Comparison of ENCODE assay signal across 23 cellular contexts in the genomic region with DNA sequence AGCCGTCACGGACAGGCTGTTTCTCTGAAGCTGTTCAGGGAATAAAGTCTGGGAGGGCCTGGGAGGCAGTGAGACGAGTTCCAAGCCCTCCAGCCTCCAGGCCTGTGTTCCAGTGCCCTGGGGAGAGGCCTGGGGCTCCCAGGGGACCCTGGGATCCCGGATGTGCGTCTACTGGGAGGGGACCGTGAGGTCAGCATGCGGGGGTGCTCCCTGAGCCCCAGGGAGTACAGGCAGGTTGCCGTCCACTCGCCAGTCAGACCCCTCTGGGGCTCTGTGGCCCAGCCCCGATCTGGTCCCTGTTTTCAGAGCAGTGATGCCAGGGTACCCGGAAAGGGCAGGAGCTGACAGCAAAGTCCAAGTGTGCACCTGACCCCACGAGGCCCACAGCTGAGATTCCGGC.
"Had no signal": no experiment of that assay in that cellular context is flagged by ENCODE, and none has a peak within 500 bp of the region (broad histone marks: within the 10 kb centered on the region; RNA-seq: fewer than 3 reads in every experiment).

No MANE protein-coding gene starts in this region.

- DNase-seq: activated CD4-positive, alpha-beta T cell treated with anti-CD3 and anti-CD28 coated beads, Interleukin-2, amount 10 ng/mL, durations not matched to agents 24 days and 14 days; activated CD4-positive, alpha-beta T cell treated with anti-CD3 and anti-CD28 coated beads, Interleukin-2, amount 50 U/mL, for 4 hours; activated CD8-positive, alpha-beta T cell treated with anti-CD3 and anti-CD28 coated beads for 36 hours; activated gamma-delta T cell; activated naive CD4-positive, alpha-beta T cell treated with Interleukin-2 at 50 U/mL for 16 hours; activated naive CD8-positive, alpha-beta T cell treated with anti-CD3 and anti-CD28 coated beads, Interleukin-2, amount 10 ng/mL, durations not matched to agents 7 days and 5 days; activated T-cell treated with anti-CD3 and anti-CD28 coated beads, Interleukin-2, amount 50 U/mL, for 24 hours; amygdala; body of pancreas; Kasumi-1; KG1; MG63; NCI-H1048; NCI-H1105 treated with DMSO at 0.1 percent for 48 hours; NCI-H1436; NCI-H1694; NCI-H2029; NCI-H345; NCI-H524 treated with DMSO at 0.1 percent for 48 hours had no signal

- H3K27me3 ChIP-seq: body of pancreas, breast epithelium, MG63 had no signal

- FAIRE-seq: astrocyte, TTC549 had no signal

- H3K4me3 ChIP-seq: body of pancreas, breast epithelium, MG63 had no signal

- ATAC-seq: activated CD8-positive, alpha-beta T cell treated with anti-CD3 and anti-CD28 coated beads for 36 hours; body of pancreas; Panc1 had no signal

- H3K4me1 ChIP-seq: body of pancreas, breast epithelium had no signal

- H3K36me3 ChIP-seq: breast epithelium, MG63 had no signal

- H3K9me3 ChIP-seq: body of pancreas, breast epithelium, MG63 had no signal

- H3K27ac ChIP-seq: body of pancreas, breast epithelium had no signal
